ENCODE assay signal across 1 cellular context in genomic region chr1:16703602-16704001, GRCh38.
TF ChIP-seq lines count a peak whose summit lies in the region.

No MANE protein-coding gene starts in this region.

TF ChIP-seq in HepG2, 621 proteins besides CTCF, POLR2A, EP300 and RAD21:
- TF ChIP-seq ZNF687 (CRISPR knock-in tag; IDR thresholded peaks at IDR 0.05): peak; percentile 17; the same call in 1 of the 2 replicates
